Comparison of ENCODE assay signal across 8 cellular contexts in the genomic region with DNA sequence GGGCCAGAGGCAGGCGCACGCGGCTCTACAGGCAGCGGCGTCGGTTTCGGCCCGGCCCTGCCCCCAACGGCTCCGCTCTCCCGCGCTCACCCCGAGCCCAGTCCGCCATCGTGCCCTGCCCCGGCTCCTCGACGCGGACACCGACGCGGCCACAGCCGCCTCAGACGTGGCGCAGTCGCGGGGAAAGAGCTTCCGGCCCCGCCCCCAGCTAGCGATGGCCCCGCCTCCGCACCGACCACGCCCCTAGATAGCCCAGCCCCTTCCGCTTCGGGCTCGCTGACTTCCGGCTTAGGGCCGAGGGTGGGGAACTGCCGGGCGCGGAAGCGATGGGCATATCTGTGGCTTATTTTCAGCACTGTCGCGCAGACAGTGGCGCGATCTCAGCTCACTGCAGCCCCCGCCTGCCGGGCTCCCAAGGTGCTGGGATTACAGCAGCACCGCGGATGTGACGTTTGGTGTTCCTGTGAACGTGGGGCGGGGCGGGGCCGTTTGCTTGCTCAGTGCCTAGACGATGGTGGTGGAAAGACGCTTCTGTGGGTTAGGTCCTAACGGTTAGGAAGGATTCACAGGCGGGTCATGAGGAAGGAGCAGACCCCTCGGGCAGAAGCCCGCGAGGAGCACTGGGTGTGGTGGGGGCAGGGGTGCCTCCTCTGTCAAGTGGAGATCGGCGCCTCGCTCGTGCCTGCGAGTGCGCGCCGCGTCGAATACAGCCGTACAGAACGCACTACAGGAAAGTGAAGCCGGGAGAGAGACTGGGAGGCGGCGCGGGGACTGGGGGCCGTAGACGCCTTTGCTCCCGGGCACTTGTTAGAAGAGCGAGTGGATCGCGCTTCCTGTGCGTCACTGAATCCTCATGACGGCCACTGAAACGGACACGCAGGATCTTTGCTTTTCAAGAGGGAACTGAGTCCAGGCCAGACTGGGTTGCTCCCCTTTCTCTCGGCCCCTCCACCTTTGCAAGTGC. TPM values are rescaled to one million over a fixed set of nuclear protein-coding genes. Genes with fewer than 3 reads are reported as not detected.
DNase-seq lines count a peak whose midpoint lies in the region; FAIRE-seq and TF ChIP-seq lines count a peak whose summit lies in the region.

Gene BET1L, minus strand, starts transcription at position 187 of the 964 bp plus-strand sequence. Its CDS starts 78 bp downstream, at position 109.
Gene RIC8A, plus strand, starts transcription at position 496 of the 964 bp plus-strand sequence. CDS start 1,147 bp downstream, outside the sequence.

- H3K9me3 ChIP-seq in neutrophil, result no peaks in the 10 kb centered on the region

- H3K36me3 Mint-ChIP-seq in activated naive CD4-positive, alpha-beta T cell treated with anti-CD3 and anti-CD28 coated beads for 36 hours (ENCODE audit: low read depth), result peaks cover 36% of the 10 kb centered on the region

- peaks cover 67% of the 10 kb centered on the region for H3K4me1 Mint-ChIP-seq in activated naive CD4-positive, alpha-beta T cell treated with anti-CD3 and anti-CD28 coated beads for 36 hours (ENCODE audit: low read depth)

- H3K9me3 Mint-ChIP-seq in activated naive CD4-positive, alpha-beta T cell treated with anti-CD3 and anti-CD28 coated beads for 36 hours, result no peaks in the 10 kb centered on the region

- H3K27ac Mint-ChIP-seq in activated naive CD4-positive, alpha-beta T cell treated with anti-CD3 and anti-CD28 coated beads for 36 hours, result peak within 1 kb of the TSS; percentile 98

- H3K27me3 Mint-ChIP-seq in activated naive CD4-positive, alpha-beta T cell treated with anti-CD3 and anti-CD28 coated beads for 36 hours (ENCODE audit: low read depth), result no peaks in the 10 kb centered on the region

- TF ChIP-seq CTCF in HFF-Myc (IDR thresholded peaks at IDR 0.05; ENCODE audit: low read depth, low read length, missing control alignments), result no peak
- TF ChIP-seq CTCF in neutrophil (IDR thresholded peaks at IDR 0.05), result peak; percentile 46

- DNase-seq in GM03348 (ENCODE audit: low spot score), result peak; percentile 98
- DNase-seq in HFF-Myc (ENCODE audit: extremely low read depth, low read depth), result peak; percentile 94
- peak; percentile 98 for DNase-seq in NAMALWA (ENCODE audit: low spot score)
- DNase-seq in SK-N-DZ (ENCODE audit: low spot score), result peak; percentile 94
- DNase-seq in activated naive CD4-positive, alpha-beta T cell treated with anti-CD3 and anti-CD28 coated beads for 36 hours, result peak; percentile 98
- DNase-seq in frontal cortex (ENCODE audit: low spot score in 2 of 2), result peak; percentile 100
- peak; percentile 80 to 99 (median 95) for DNase-seq in substantia nigra (lab: John Stamatoyannopoulos, UW)

- H3K4me1 ChIP-seq in neutrophil (ENCODE audit: control insufficient read depth in 1 of 2, insufficient read depth in 1 of 2, low read depth in 1 of 2, low read length in 1 of 2), result peaks cover 40 to 46% of the 10 kb centered on the region in 2 experiments

- FAIRE-seq in frontal cortex (lab: Jason Lieb, UNC), result no peak

- intact Hi-C loops in activated naive CD4-positive, alpha-beta T cell treated with anti-CD3 and anti-CD28 coated beads for 36 hours (cut with micrococcal nuclease), result loop anchor here (1.0 to 10.0 kb wide), 11 partner anchors 29 to 590 kb away; partner anchors contain the start of genes PGGHG, PSMD13, SIGIRR and SIRT3

- no peaks in the 10 kb centered on the region for H3K27me3 ChIP-seq in neutrophil

- CTCF ChIA-PET in activated naive CD4-positive, alpha-beta T cell treated with anti-CD3 and anti-CD28 coated beads for 36 hours (lab: Charles Lee), result interaction anchor here (0.7 to 2.3 kb wide), 8 partner anchors 9 to 241 kb away, joined by 3 to 10 read pairs (median 6); partner anchors contain the start of genes PSMD13 and SIRT3

- H3K4me3 Mint-ChIP-seq in activated naive CD4-positive, alpha-beta T cell treated with anti-CD3 and anti-CD28 coated beads for 36 hours, result peak within 1 kb of the TSS; percentile 96

- peaks cover 59% of the 10 kb centered on the region for H3K36me3 ChIP-seq in neutrophil

- H3K4me3 ChIP-seq in HFF-Myc (replicated peaks; ENCODE audit: low read depth, low read length) (peak within 1 kb of the TSS; percentile 70), neutrophil (ENCODE audit: low read depth in 1 of 2, low read length in 1 of 2) (peak within 1 kb of the TSS; percentile 95 to 97)

- H3K27ac ChIP-seq in neutrophil, result peak within 1 kb of the TSS; percentile 99
- H3K27ac ChIP-seq in substantia nigra (ENCODE audit: low read depth, low read length, poor library complexity, severe bottlenecking), result peak within 1 kb of the TSS; percentile 94

RNA-seq across cellular contexts. Expression of gene BET1L, which starts in this region (rescaled TPM):
- polyA plus RNA-seq in SK-N-DZ (2014; cell fraction: cytosol; rRNA removed), result 14.3 and 14.4 TPM in 2 replicates
- polyA plus RNA-seq in SK-N-DZ (2014; cell fraction: nucleus; rRNA removed), result 12.2 and 15.2 TPM in 2 replicates
- total RNA-seq in activated naive CD4-positive, alpha-beta T cell treated with anti-CD3 and anti-CD28 coated beads for 36 hours, result 10 to 100 TPM; 50.4 to 51.6 TPM
- total RNA-seq in frontal cortex, result 5.3 TPM

RNA-seq across cellular contexts. Expression of gene RIC8A, which starts in this region (rescaled TPM):
- 94.9 and 124 TPM in 2 replicates for polyA plus RNA-seq in SK-N-DZ (2014; cell fraction: cytosol; rRNA removed)
- polyA plus RNA-seq in SK-N-DZ (2014; cell fraction: nucleus; rRNA removed), result 115 and 126 TPM in 2 replicates
- total RNA-seq in activated naive CD4-positive, alpha-beta T cell treated with anti-CD3 and anti-CD28 coated beads for 36 hours, result 10 to 100 TPM; 74.9 to 85.0 TPM
- total RNA-seq in frontal cortex, result 135 TPM

Comparison
In these comparisons a context has a peak if more than half of its experiments do, and no peak if none do; other contexts are left out.
1. Peak in every context shown above with its lines: DNase-seq, H3K4me3 ChIP-seq and H3K27ac ChIP-seq.